ENCODE assay signal across 25 cellular contexts in the genomic region with DNA sequence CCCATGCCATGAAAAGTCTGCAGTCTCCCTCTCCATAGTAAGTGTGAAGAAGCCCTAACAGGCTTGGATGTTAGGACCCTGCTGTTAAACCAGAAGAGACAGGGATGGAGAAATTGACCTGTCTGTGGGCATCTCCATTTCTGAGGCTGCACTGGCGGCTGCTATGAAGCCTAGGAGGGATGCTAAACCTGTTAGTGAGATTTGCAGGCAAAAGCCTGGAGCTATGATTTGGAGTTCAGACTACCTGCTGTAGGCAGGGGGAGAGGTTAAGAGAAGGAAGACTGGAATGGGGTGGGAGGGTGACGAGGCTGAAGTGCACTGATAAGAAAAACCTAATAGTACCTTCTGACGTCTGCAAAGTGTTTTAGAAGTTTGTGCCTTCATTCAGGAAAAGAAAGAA.
A peak's percentile ranks its signal among the peaks of the same experiment; 100 is the strongest.
DNase-seq lines count a peak whose midpoint lies in the region; ATAC-seq, FAIRE-seq and TF ChIP-seq lines count a peak whose summit lies in the region.
"Had no signal": no experiment of that assay in that cellular context is flagged by ENCODE, and none has a peak within 500 bp of the region (broad histone marks: within the 10 kb centered on the region; RNA-seq: fewer than 3 reads in every experiment).

No MANE protein-coding gene starts in this region.

- H2AK5ac ChIP-seq in H1 (ENCODE audit: low read depth, low read length) (peak overlapping the region; percentile 94), trophoblast cell (ENCODE audit: low read length) (peak overlapping the region; percentile 72)

- no peaks in the 10 kb centered on the region for H4K20me1 ChIP-seq in H1 (replicated peaks in 1 of 2; ENCODE audit: control insufficient read depth in 1 of 2, insufficient read depth in 2 of 2, low read length in 2 of 2)

- H2BK120ac ChIP-seq in H1 (replicated peaks; ENCODE audit: low read depth, low read length) (peak overlapping the region; percentile 93), trophoblast cell (ENCODE audit: insufficient read depth, low read length, poor library complexity) (peak overlapping the region; percentile 84)

- H3K79me1 ChIP-seq in H1 (ENCODE audit: low read depth, low read length) (no peaks in the 10 kb centered on the region), trophoblast cell (ENCODE audit: low read length) (peaks cover 40% of the 10 kb centered on the region)

- H3K27me3 ChIP-seq in H1 (replicated peaks in 1 of 4; ENCODE audit: control insufficient read depth in 3 of 4, extremely low read depth in 1 of 4, insufficient read depth in 3 of 4, low read length in 3 of 4) (no peaks in the 10 kb centered on the region), trophoblast cell (ENCODE audit: insufficient read depth, low read length) (no peaks in the 10 kb centered on the region)
- H3K27me3 ChIP-seq: BLaER1 treated with 17β-estradiol and CSF1 and Interleukin-3, amounts not matched to agents 10 nM and 100 nM had no signal

- no peak for TF ChIP-seq CTCF in H1 (IDR thresholded peaks at IDR 0.05; ENCODE audit: control extremely low read depth in 1 of 3, insufficient read depth in 1 of 3, low read depth in 1 of 3, low read length in 3 of 3)

- no peaks in the 10 kb centered on the region for H3K36me3 ChIP-seq in H1 (ENCODE audit: control insufficient read depth in 2 of 4, insufficient read depth in 4 of 4, low read length in 3 of 4)
- peaks cover 0 to 2% of the 10 kb centered on the region in 2 experiments for H3K36me3 ChIP-seq in trophoblast cell (ENCODE audit: control insufficient read depth in 1 of 2, insufficient read depth in 2 of 2, low read length in 2 of 2)
- H3K36me3 ChIP-seq: BLaER1 treated with 17β-estradiol and CSF1 and Interleukin-3, amounts not matched to agents 10 nM and 100 nM had no signal

- H4K91ac ChIP-seq in H1 (replicated peaks; ENCODE audit: insufficient read length, low read length) (peak overlapping the region; percentile 96), trophoblast cell (ENCODE audit: low read depth, low read length) (peak overlapping the region; percentile 98)

- H2BK5ac ChIP-seq in H1 (ENCODE audit: low read depth, low read length) (peak overlapping the region; percentile 97), trophoblast cell (ENCODE audit: low read depth, low read length, poor library complexity) (peak overlapping the region; percentile 90)

- H3K14ac ChIP-seq in H1 (ENCODE audit: insufficient read length) (no peak overlapping the region), trophoblast cell (ENCODE audit: low read length) (peak overlapping the region; percentile 86)

- no peak overlapping the region for H2BK15ac ChIP-seq in H1 (ENCODE audit: low read length)

- no peak overlapping the region for H4K8ac ChIP-seq in H1 (ENCODE audit: extremely low read depth, insufficient read depth, low read length)
- H4K8ac ChIP-seq in trophoblast cell (ENCODE audit: low read depth, low read length) = peak overlapping the region; percentile 63

- H4K12ac ChIP-seq in trophoblast cell (ENCODE audit: low read depth, low read length) = no peak overlapping the region

- ATAC-seq in left colon (peak; percentile 31), HG02852 (IDR thresholded peaks at IDR 0.05; ENCODE audit: unreplicated experiment) (no peak)
- ATAC-seq: CD8-positive, alpha-beta T cell had no signal

- no peak for TF ChIP-seq POLR2A in H1 (IDR thresholded peaks at IDR 0.05; ENCODE audit: control extremely low read depth in 1 of 2, low read depth in 2 of 2, low read length in 2 of 2)

- no peak overlapping the region for H3K56ac ChIP-seq in H1 (replicated peaks; ENCODE audit: insufficient read length, low read depth, low read length)

- H2BK12ac ChIP-seq in H1 (ENCODE audit: low read depth, low read length) (peak overlapping the region; percentile 99), trophoblast cell (ENCODE audit: low read length) (peak overlapping the region; percentile 89)

- peak overlapping the region; percentile 96 for H3K4ac ChIP-seq in H1 (replicated peaks; ENCODE audit: insufficient read length, low read depth, low read length)
- H3K4ac ChIP-seq in trophoblast cell (ENCODE audit: low read depth, low read length) = peak overlapping the region; percentile 55

- FAIRE-seq in H1 (lab: Jason Lieb, UNC) = no peak
- FAIRE-seq: GM19239 had no signal

- H4K5ac ChIP-seq in H1 (ENCODE audit: insufficient read length, low read depth, low read length) = peak overlapping the region; percentile 60

- peak overlapping the region; percentile 98 for H2BK20ac ChIP-seq in H1 (ENCODE audit: low read length)

- no peak for TF ChIP-seq EP300 in H1 (IDR thresholded peaks at IDR 0.05; ENCODE audit: borderline replicate concordance in 1 of 2, low read depth in 2 of 2, low read length in 2 of 2)

- peaks cover 4% of the 10 kb centered on the region; the same call in 1 of the 2 replicates for H3K23me2 ChIP-seq in H1 (ENCODE audit: low read depth, low read length)

- DNase-seq in NCI-H82 (lab: John Stamatoyannopoulos, UW) (peak; percentile 66), NCI-H82 treated with DMSO at 0.1 percent for 48 hours (lab: John Stamatoyannopoulos, UW; ENCODE audit: unreplicated experiment) (no peak), H1 (ENCODE audit: low read depth in 1 of 2, low spot score in 2 of 2) (no peak), left colon (no peak), trophoblast cell (no peak), glomerular visceral epithelial cell (ENCODE audit: extremely low spot score) (no peak), AG20443 (ENCODE audit: low spot score) (no peak)
- DNase-seq: ACHN; Calu3; CD8-positive, alpha-beta T cell; DMS153; GDM1; KG1; NCI-H1092; NCI-H1436; NCI-H187 treated with DMSO at 0.1 percent for 48 hours; NCI-H2107; NCI-H69; PC-9; RPMI8226; SHP77 had no signal

- no peaks in the 10 kb centered on the region for H3K79me2 ChIP-seq in H1 (ENCODE audit: control insufficient read depth in 1 of 2, insufficient read depth in 2 of 2, low read length in 2 of 2)
- H3K79me2 ChIP-seq in trophoblast cell (ENCODE audit: control insufficient read depth, insufficient read depth, low read length, poor library complexity) = peaks cover 6% of the 10 kb centered on the region

- no peak overlapping the region for H3K27ac ChIP-seq in H1 (ENCODE audit: low read depth, low read length)
- peak overlapping the region; percentile 96 for H3K27ac ChIP-seq in trophoblast cell (ENCODE audit: low read depth, low read length)
- H3K27ac ChIP-seq: 22Rv1; BLaER1 treated with 17β-estradiol and CSF1 and Interleukin-3, amounts not matched to agents 10 nM and 100 nM; PC-9 had no signal

- H3K18ac ChIP-seq in H1 (ENCODE audit: extremely low read depth, low read length) (peak overlapping the region; percentile 96), trophoblast cell (ENCODE audit: low read length) (peak overlapping the region; percentile 82)

- H3K4me1 ChIP-seq in H1 (replicated peaks in 1 of 4; ENCODE audit: control insufficient read depth in 3 of 4, insufficient read depth in 4 of 4, low read length in 3 of 4) (peaks cover 19 to 31% (median 23%) of the 10 kb centered on the region in 4 experiments; a peak in 6 of 7 replicates), trophoblast cell (ENCODE audit: control insufficient read depth in 1 of 2, insufficient read depth in 2 of 2, low read length in 2 of 2) (peaks cover 26 to 45% of the 10 kb centered on the region in 2 experiments)

- WGBS in H1 (ENCODE audit: extremely low coverage in 1 of 2, insufficient coverage in 1 of 2, insufficient read length in 1 of 2, insufficient replicate concordance in 2 of 2, low coverage in 1 of 2, low lambda C conversion rate in 2 of 2, missing lambda C conversion rate in 1 of 2), 2 experiments = 62% methylated on average over 3 of the region's 3 CpGs; no CpG with 5 or more reads in 1 of the 2 experiments
- no CpG with 5 or more reads among the region's 3 CpGs for WGBS in trophoblast cell (ENCODE audit: extremely low coverage, insufficient coverage, insufficient read length)

- H3K23ac ChIP-seq in H1 (ENCODE audit: insufficient read length) = no peak overlapping the region
- no peak overlapping the region for H3K23ac ChIP-seq in trophoblast cell (ENCODE audit: low read length)

- H2AFZ ChIP-seq in H1 (ENCODE audit: low read length) (no peak overlapping the region), trophoblast cell (ENCODE audit: insufficient read depth, low read length, poor library complexity) (no peak overlapping the region)
- H2AFZ ChIP-seq: PC-9 had no signal

- intact Hi-C loops in left colon (cut with DNase I, micrococcal nuclease) = no loop called here

- H3K4me3 ChIP-seq in H1 (ENCODE audit: extremely low read depth in 1 of 4, insufficient read depth in 2 of 4, low read depth in 3 of 4, low read length in 4 of 4) (no peak overlapping the region; a peak in 1 of 8 replicates), trophoblast cell (ENCODE audit: low read depth, low read length) (no peak overlapping the region)
- H3K4me3 ChIP-seq: BLaER1 treated with 17β-estradiol and CSF1 and Interleukin-3, amounts not matched to agents 10 nM and 100 nM; PC-9 had no signal

- CTCF ChIA-PET in H1 (lab: Charles Lee; ENCODE audit: partially characterized antibody) = interaction anchor here (0.6 to 7.2 kb wide), 10 partner anchors 10 to 138 kb away, joined by 3 to 53 read pairs (median 5); no protein-coding TSS in a partner anchor

- POLR2A ChIA-PET in H1 (lab: Charles Lee; ENCODE audit: partially characterized antibody) = interaction anchor here (1.2 to 3.6 kb wide), 7 partner anchors 9 to 107 kb away, joined by 3 to 47 read pairs (median 5); a partner anchor contains a TSS

- H3K9me3 ChIP-seq in H1 (ENCODE audit: insufficient read depth in 2 of 2, low read depth in 1 of 2, low read length in 1 of 2) (no peaks in the 10 kb centered on the region), trophoblast cell (ENCODE audit: insufficient read depth, low read depth, low read length) (peaks cover 1% of the 10 kb centered on the region)

- TF ChIP-seq RAD21 in H1 (IDR thresholded peaks at IDR 0.05 in 1 of 2, conservative IDR thresholded peaks at IDR 0.05 in 1 of 2; ENCODE audit: low read depth in 2 of 2, low read length in 2 of 2) = no peak

- H3K9ac ChIP-seq in H1 (replicated peaks in 1 of 4; ENCODE audit: extremely low read depth in 1 of 4, low read depth in 3 of 4, low read length in 3 of 4) (no peak overlapping the region), trophoblast cell (ENCODE audit: low read length) (no peak overlapping the region)
- H3K9ac ChIP-seq: BLaER1 treated with 17β-estradiol and CSF1 and Interleukin-3, amounts not matched to agents 10 nM and 100 nM had no signal

- H3K4me2 ChIP-seq in H1 (ENCODE audit: insufficient read depth in 1 of 2, low read depth in 2 of 2, low read length in 2 of 2) (peak overlapping the region; percentile 59 to 71; a peak in 3 of 4 replicates), trophoblast cell (ENCODE audit: low read length) (peak overlapping the region; percentile 0)
- H3K4me2 ChIP-seq: PC-9 had no signal

TF ChIP-seq in H1, 55 proteins besides CTCF, POLR2A, EP300 and RAD21 (continues in another document):
- TF ChIP-seq TCF12 (IDR thresholded peaks at IDR 0.05; ENCODE audit: low read depth, low read length) (no peak), GABPA (IDR thresholded peaks at IDR 0.05; ENCODE audit: borderline replicate concordance, insufficient read depth, low read length) (no peak), KDM4A (IDR thresholded peaks at IDR 0.05; ENCODE audit: low read depth, low read length, severe bottlenecking) (no peak), CEBPB (IDR thresholded peaks at IDR 0.05; ENCODE audit: low read depth, low read length) (no peak), SAP30 (IDR thresholded peaks at IDR 0.05; ENCODE audit: insufficient read depth, insufficient replicate concordance, low read length) (no peak), JUND (IDR thresholded peaks at IDR 0.05; ENCODE audit: low read length) (no peak)
